1 cellular context compared by ENCODE assay signal in genomic region chr10:100292275-100292674, GRCh38.
TF ChIP-seq lines count a peak whose summit lies in the region.
"Not testable (repeated sequence)": the region's sequence is repeated elsewhere in the genome, so short reads cannot be mapped to it uniquely, and the experiment has no call there.

No MANE protein-coding gene starts in this region.

TF ChIP-seq in HepG2, 621 proteins besides CTCF, POLR2A, EP300 and RAD21 (continued from another document):
- TF ChIP-seq PATZ1 (CRISPR knock-in tag; IDR thresholded peaks at IDR 0.05) (peak; percentile 13; the same call in 1 of the 2 replicates), PHF21A (CRISPR knock-in tag; IDR thresholded peaks at IDR 0.05) (peak; percentile 71; the same call in 1 of the 2 replicates), LCORL (CRISPR knock-in tag; IDR thresholded peaks at IDR 0.05) (peak; percentile 29; the same call in 1 of the 2 replicates), SALL1 (CRISPR knock-in tag; IDR thresholded peaks at IDR 0.05) (peak; percentile 84), HDAC2 (CRISPR knock-in tag; IDR thresholded peaks at IDR 0.05) (0 out of 2 replicates have a peak, but pooled peaks have one; percentile 29), FOXP1 (CRISPR knock-in tag; IDR thresholded peaks at IDR 0.05) (0 out of 2 replicates have a peak, but pooled peaks have one; percentile 28), ZMYM3 (CRISPR knock-in tag; IDR thresholded peaks at IDR 0.05) (0 out of 2 replicates have a peak, but pooled peaks have one; percentile 62)
- not testable (repeated sequence) for TF ChIP-seq LCORL, FOXP1 (IDR thresholded peaks at IDR 0.05)
